23 cellular contexts compared by ENCODE assay signal in genomic region chr3:131712662-131713061, GRCh38.
"Had no signal": no experiment of that assay in that cellular context is flagged by ENCODE, and none has a peak within 500 bp of the region (broad histone marks: within the 10 kb centered on the region; RNA-seq: fewer than 3 reads in every experiment).

No MANE protein-coding gene starts in this region.

- H3K27me3 ChIP-seq: brain microvascular endothelial cell, cardiac muscle cell, Peyer's patch had no signal

- ATAC-seq: activated CD4-positive, CD25-positive, alpha-beta regulatory T cell treated with anti-CD3 and anti-CD28 coated beads, Interleukin-2, amount 50 U/mL, for 24 hours; activated CD8-positive, alpha-beta T cell treated with anti-CD3 and anti-CD28 coated beads, Interleukin-2, amount 10 ng/mL, durations not matched to agents 7 days and 5 days had no signal

- DNase-seq: activated CD4-positive, alpha-beta T cell treated with anti-CD3 and anti-CD28 coated beads for 48 hours; activated CD4-positive, alpha-beta T cell treated with anti-CD3 and anti-CD28 coated beads, Interleukin-2, amount 50 U/mL, for 4 hours; activated CD8-positive, alpha-beta memory T cell treated with anti-CD3 and anti-CD28 coated beads, Interleukin-2, amount 50 U/mL, for 48 hours; activated CD8-positive, alpha-beta T cell treated with anti-CD3 and anti-CD28 coated beads, Interleukin-2, amount 10 ng/mL, durations not matched to agents 7 days and 5 days; activated effector memory CD4-positive, alpha-beta T cell treated with anti-CD3 and anti-CD28 coated beads, Interleukin-2, amount 50 U/mL, for 16 hours; activated naive CD4-positive, alpha-beta T cell treated with Interleukin-2 at 50 U/mL for 16 hours; activated naive CD8-positive, alpha-beta T cell treated with anti-CD3 and anti-CD28 coated beads for 36 hours; activated T-cell treated with anti-CD3 and anti-CD28 coated beads, Interleukin-2, amount 50 U/mL, for 1 hour; brain microvascular endothelial cell; Karpas-422; MM.1S; NCI-H1930; NCI-H345; NCI-H510A; NCI-H748 treated with DMSO at 0.1 percent for 48 hours; OCI-M1; Peyer's patch; Right ventricle myocardium superior; T-helper 1 cell; WERI-Rb-1 had no signal

- H3K4me1 ChIP-seq: Peyer's patch had no signal

- H3K9me3 ChIP-seq: Peyer's patch had no signal

- H3K36me3 ChIP-seq: brain microvascular endothelial cell, cardiac muscle cell, Peyer's patch, WERI-Rb-1 had no signal

- H3K27ac ChIP-seq: brain microvascular endothelial cell, cardiac muscle cell, Peyer's patch, RWPE1, WERI-Rb-1 had no signal

- H3K4me3 ChIP-seq: cardiac muscle cell, Peyer's patch had no signal
